ENCODE assay signal across 1 cellular context in the genomic region with DNA sequence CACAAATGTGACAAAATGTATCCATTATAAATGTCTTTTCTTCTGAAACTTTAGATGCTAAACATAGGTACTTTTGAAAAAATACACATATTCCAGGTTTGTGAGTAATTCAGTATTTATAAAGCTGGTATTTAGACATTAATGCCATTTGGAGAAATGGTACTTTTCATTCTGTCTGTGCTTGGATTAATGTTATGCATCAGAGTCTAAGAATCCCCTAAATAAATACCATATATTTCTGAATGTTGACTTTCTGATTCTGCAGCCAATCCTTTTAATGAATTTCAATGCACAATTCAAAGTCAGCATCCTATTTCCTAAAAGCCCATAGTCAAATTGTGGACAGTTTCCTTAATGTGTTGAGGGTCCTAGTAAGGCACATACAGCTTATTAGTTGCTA.
TF ChIP-seq lines count a peak whose summit lies in the region.

No MANE protein-coding gene starts in this region.

TF ChIP-seq in HepG2, 621 proteins besides CTCF, POLR2A, EP300 and RAD21 (continued from another document):
- TF ChIP-seq, protein P1, sequence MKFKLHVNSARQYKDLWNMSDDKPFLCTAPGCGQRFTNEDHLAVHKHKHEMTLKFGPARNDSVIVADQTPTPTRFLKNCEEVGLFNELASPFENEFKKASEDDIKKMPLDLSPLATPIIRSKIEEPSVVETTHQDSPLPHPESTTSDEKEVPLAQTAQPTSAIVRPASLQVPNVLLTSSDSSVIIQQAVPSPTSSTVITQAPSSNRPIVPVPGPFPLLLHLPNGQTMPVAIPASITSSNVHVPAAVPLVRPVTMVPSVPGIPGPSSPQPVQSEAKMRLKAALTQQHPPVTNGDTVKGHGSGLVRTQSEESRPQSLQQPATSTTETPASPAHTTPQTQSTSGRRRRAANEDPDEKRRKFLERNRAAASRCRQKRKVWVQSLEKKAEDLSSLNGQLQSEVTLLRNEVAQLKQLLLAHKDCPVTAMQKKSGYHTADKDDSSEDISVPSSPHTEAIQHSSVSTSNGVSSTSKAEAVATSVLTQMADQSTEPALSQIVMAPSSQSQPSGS (CRISPR knock-in tag; IDR thresholded peaks at IDR 0.05) = no peak
